In the genomic region with DNA sequence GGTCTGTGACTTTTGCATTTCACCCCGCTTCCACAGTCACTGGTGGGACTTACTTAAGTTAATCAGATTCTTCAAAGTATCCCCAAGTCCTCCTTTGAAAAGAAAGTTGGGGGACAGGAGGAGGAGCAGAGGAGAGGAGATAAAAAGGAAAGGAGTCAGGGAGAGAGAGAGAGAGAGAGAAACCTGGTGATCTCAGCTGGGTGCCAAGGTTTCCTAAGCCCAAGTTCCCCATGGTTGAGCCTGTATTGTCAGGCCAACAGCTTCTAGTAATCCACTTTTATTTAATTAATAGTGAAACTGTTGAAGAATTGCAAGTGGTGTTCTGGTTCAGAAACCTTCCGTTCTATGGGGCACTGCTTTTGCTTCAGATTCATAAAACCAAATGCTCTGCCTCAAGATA, we compare ENCODE assay signal across 30 cellular contexts.
"Had no signal": no experiment of that assay in that cellular context is flagged by ENCODE, and none has a peak within 500 bp of the region (broad histone marks: within the 10 kb centered on the region; RNA-seq: fewer than 3 reads in every experiment).

No MANE protein-coding gene starts in this region.

- H3K4me3 ChIP-seq: left ventricle myocardium inferior, lung, pancreas, prostate gland, skin epidermis, stomach, testis, thyroid gland, transverse colon, upper lobe of left lung, vagina had no signal

- H3K27me3 Mint-ChIP-seq: naive B cell; stimulated activated naive B cell treated with anti-CD40 and anti-IgM and Interleukin-4, amounts not matched to agents 10 μg/mL and 1 μg/mL and 100 μg/mL, for 72 hours had no signal

- DNase-seq: hippocampal formation; immature natural killer cell; kidney; left colon; left ventricle myocardium inferior; mesendoderm; naive B cell; natural killer cell; nucleus accumbens; pancreas; posterior cingulate gyrus; retina; right cardiac atrium; stimulated activated CD4-positive, alpha-beta T cell treated with anti-CD3 and anti-CD28 coated beads, Interleukin-12 subunit alpha, Interleukin-12 subunit beta, amount 100 ng/mL, for 4 hours; stimulated activated CD4-positive, alpha-beta T cell treated with anti-CD3 and anti-CD28 coated beads, Interleukin-15, amount 100 ng/mL, for 24 hours; stimulated activated CD4-positive, alpha-beta T cell treated with anti-CD3 and anti-CD28 coated beads, Interleukin-2, amount 100 ng/mL, for 24 hours; stimulated activated CD4-positive, alpha-beta T cell treated with anti-CD3 and anti-CD28 coated beads, Interleukin-4, amount 100 ng/mL, for 1 hour; stimulated activated naive B cell treated with anti-CD40 and anti-IgM and Interleukin-4, amounts not matched to agents 10 μg/mL and 1 μg/mL and 100 μg/mL, for 72 hours; stimulated activated naive CD8-positive, alpha-beta T cell treated with anti-CD3 and anti-CD28 coated beads, Interleukin-15, Interleukin-2, amounts not matched to agents 100 U/mL and 50 U/mL, for 24 hours; stomach; testis; thyroid gland; transverse colon; upper lobe of left lung had no signal

- H3K4me3 Mint-ChIP-seq: immature natural killer cell; mesothelial cell of epicardium; naive B cell; natural killer cell; stimulated activated naive B cell treated with anti-CD40 and anti-IgM and Interleukin-4, amounts not matched to agents 10 μg/mL and 1 μg/mL and 100 μg/mL, for 72 hours had no signal

- ATAC-seq: left colon; natural killer cell; pancreas; right cardiac atrium; sciatic nerve; stimulated activated naive B cell treated with anti-CD40 and anti-IgM and Interleukin-4, amounts not matched to agents 10 μg/mL and 1 μg/mL and 100 μg/mL, for 72 hours; stimulated activated naive CD8-positive, alpha-beta T cell treated with anti-CD3 and anti-CD28 coated beads, Interleukin-15, Interleukin-2, amounts not matched to agents 100 U/mL and 50 U/mL, for 24 hours had no signal

- H3K27ac Mint-ChIP-seq: immature natural killer cell; mesothelial cell of epicardium; naive B cell; natural killer cell; stimulated activated naive B cell treated with anti-CD40 and anti-IgM and Interleukin-4, amounts not matched to agents 10 μg/mL and 1 μg/mL and 100 μg/mL, for 72 hours had no signal

- H3K9me3 Mint-ChIP-seq: immature natural killer cell, natural killer cell had no signal

- H3K27ac ChIP-seq: left ventricle myocardium inferior, pancreas, prostate gland, skin epidermis, stomach, testis, thyroid gland, transverse colon, upper lobe of left lung, vagina had no signal

- H3K27me3 ChIP-seq: pancreas, stomach, testis, thyroid gland, transverse colon, upper lobe of left lung, vagina had no signal

- H3K36me3 ChIP-seq: left ventricle myocardium inferior, pancreas, prostate gland, stomach, thyroid gland, transverse colon, upper lobe of left lung, vagina had no signal

- H3K4me1 ChIP-seq: left ventricle myocardium inferior, pancreas, prostate gland, stomach, testis, thyroid gland, transverse colon, upper lobe of left lung, vagina had no signal

- H3K36me3 Mint-ChIP-seq: immature natural killer cell; mesothelial cell of epicardium; naive B cell; natural killer cell; stimulated activated naive B cell treated with anti-CD40 and anti-IgM and Interleukin-4, amounts not matched to agents 10 μg/mL and 1 μg/mL and 100 μg/mL, for 72 hours had no signal

- H3K4me1 Mint-ChIP-seq: immature natural killer cell; mesothelial cell of epicardium; naive B cell; natural killer cell; stimulated activated naive B cell treated with anti-CD40 and anti-IgM and Interleukin-4, amounts not matched to agents 10 μg/mL and 1 μg/mL and 100 μg/mL, for 72 hours had no signal
